ENCODE assay signal across 1 cellular context in the genomic region with DNA sequence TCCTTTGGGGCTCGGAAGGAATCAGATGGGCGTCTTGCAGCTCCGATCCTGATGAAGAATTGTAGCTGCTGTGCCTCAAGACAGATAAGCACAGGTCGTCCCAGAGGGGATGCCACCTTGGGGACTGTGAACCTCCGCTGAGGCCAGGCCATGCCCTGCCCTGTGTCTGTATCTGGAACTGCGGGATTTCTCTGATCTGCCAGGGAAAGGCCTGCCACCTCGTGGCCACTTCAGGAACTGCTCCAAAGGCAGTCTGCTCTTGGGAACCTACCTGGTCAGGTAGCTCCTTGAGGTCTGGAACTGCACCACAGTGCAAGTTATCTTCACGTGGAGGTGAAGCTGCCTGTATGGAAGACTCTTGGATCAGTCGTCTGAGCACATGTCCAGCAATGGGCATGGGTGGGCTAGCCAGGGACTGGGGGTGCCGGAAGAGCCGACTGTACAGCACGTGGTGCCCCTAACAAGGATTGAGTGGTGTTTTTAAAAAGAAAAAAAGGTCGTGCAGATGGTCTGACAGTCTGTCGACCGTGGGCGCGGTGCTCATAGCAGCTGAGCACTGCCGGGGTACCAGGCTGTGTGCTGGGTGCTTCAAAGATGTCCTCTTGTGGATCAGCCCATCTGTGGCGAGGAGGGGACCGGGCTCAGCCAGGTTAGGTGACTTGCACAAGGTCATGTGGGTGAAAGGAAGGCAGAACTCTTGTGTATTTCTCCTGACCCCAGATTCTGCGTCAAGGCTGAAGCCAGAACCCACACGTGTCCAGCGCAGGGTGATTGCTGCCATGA.
TF ChIP-seq lines count a peak whose summit lies in the region.

No MANE protein-coding gene starts in this region.

TF ChIP-seq in HepG2, 621 proteins besides CTCF, POLR2A, EP300 and RAD21 (continued from another document and continues in another):
- TF ChIP-seq ATF2 (CRISPR knock-in tag; IDR thresholded peaks at IDR 0.05) (0 out of 2 replicates have a peak, but pooled peaks have one; percentile 39), MIER3 (CRISPR knock-in tag; IDR thresholded peaks at IDR 0.05; ENCODE audit: borderline replicate concordance) (0 out of 2 replicates have a peak, but pooled peaks have one; percentile 42), SRF (IDR thresholded peaks at IDR 0.05; ENCODE audit: low read depth, low read length) (no peak), SP4 (CRISPR knock-in tag; IDR thresholded peaks at IDR 0.05) (no peak), DMAP1 (CRISPR knock-in tag; IDR thresholded peaks at IDR 0.05) (no peak), ZSCAN21 (CRISPR knock-in tag; IDR thresholded peaks at IDR 0.05; ENCODE audit: borderline replicate concordance) (0 out of 2 replicates have a peak, but pooled peaks have one; percentile 26), ZNF260 (CRISPR knock-in tag; IDR thresholded peaks at IDR 0.05; ENCODE audit: borderline replicate concordance, low read depth) (no peak), ZNF674 (CRISPR knock-in tag; IDR thresholded peaks at IDR 0.05; ENCODE audit: low read depth) (no peak), TEF (CRISPR knock-in tag; IDR thresholded peaks at IDR 0.05) (no peak), SPEN (CRISPR knock-in tag; IDR thresholded peaks at IDR 0.05; ENCODE audit: low read depth) (no peak), ZBTB1 (CRISPR knock-in tag; IDR thresholded peaks at IDR 0.05; ENCODE audit: borderline replicate concordance) (no peak), ZEB1 (IDR thresholded peaks at IDR 0.05; ENCODE audit: insufficient replicate concordance, low read depth) (peak; percentile 88), NR2F6 (IDR thresholded peaks at IDR 0.05) (no peak), NR2F6 (CRISPR knock-in tag; IDR thresholded peaks at IDR 0.05) (peak; percentile 19; the same call in 1 of the 2 replicates), REL (CRISPR knock-in tag; conservative IDR thresholded peaks at IDR 0.05) (no peak), HOXA5 (CRISPR knock-in tag; IDR thresholded peaks at IDR 0.05) (no peak; the same call in 1 of the 2 replicates), ZNF615 (CRISPR knock-in tag; IDR thresholded peaks at IDR 0.05; ENCODE audit: borderline replicate concordance) (no peak), PPARG (CRISPR knock-in tag; conservative IDR thresholded peaks at IDR 0.05) (no peak; the same call in 1 of the 2 replicates), MEIS2 (CRISPR knock-in tag; IDR thresholded peaks at IDR 0.05) (no peak), ZNF737 (CRISPR knock-in tag; IDR thresholded peaks at IDR 0.05; ENCODE audit: borderline replicate concordance) (no peak), HNRNPH1 (optimal IDR thresholded peaks at IDR 0.05; ENCODE audit: low read depth, low read length) (no peak), POLR2AphosphoS5 (IDR thresholded peaks at IDR 0.05; ENCODE audit: low read depth, low read length) (no peak), CAMTA2 (CRISPR knock-in tag; IDR thresholded peaks at IDR 0.05; ENCODE audit: borderline replicate concordance) (no peak), FOXK1 (CRISPR knock-in tag; IDR thresholded peaks at IDR 0.05; ENCODE audit: borderline replicate concordance, low read depth) (no peak; the same call in 1 of the 2 replicates), THAP11 (CRISPR knock-in tag; IDR thresholded peaks at IDR 0.05) (peak; percentile 85), PHB2 (IDR thresholded peaks at IDR 0.05; ENCODE audit: partially characterized antibody) (no peak), JUNB (CRISPR knock-in tag; IDR thresholded peaks at IDR 0.05; ENCODE audit: borderline replicate concordance) (no peak), ZNF772 (CRISPR knock-in tag; IDR thresholded peaks at IDR 0.05) (no peak), SMAD3 (CRISPR knock-in tag; IDR thresholded peaks at IDR 0.05) (peak; percentile 60; the same call in 1 of the 2 replicates), ZNF318 (CRISPR knock-in tag; IDR thresholded peaks at IDR 0.05) (no peak), XRCC5 (optimal IDR thresholded peaks at IDR 0.05; ENCODE audit: low read length) (peak; percentile 62), HES4 (CRISPR knock-in tag; IDR thresholded peaks at IDR 0.05; ENCODE audit: borderline replicate concordance) (no peak), ZNF549 (CRISPR knock-in tag; IDR thresholded peaks at IDR 0.05) (no peak), PHF8 (CRISPR knock-in tag; IDR thresholded peaks at IDR 0.05) (peak; percentile 42; the same call in 1 of the 2 replicates), ZNF451 (CRISPR knock-in tag; IDR thresholded peaks at IDR 0.05) (no peak), KAT8 (CRISPR knock-in tag; IDR thresholded peaks at IDR 0.05) (0 out of 2 replicates have a peak, but pooled peaks have one; percentile 19), ATF1 (CRISPR knock-in tag; IDR thresholded peaks at IDR 0.05) (no peak), ZNF777 (CRISPR knock-in tag; IDR thresholded peaks at IDR 0.05) (no peak), CENPX (CRISPR knock-in tag; IDR thresholded peaks at IDR 0.05) (no peak)
- TF ChIP-seq, protein P1, sequence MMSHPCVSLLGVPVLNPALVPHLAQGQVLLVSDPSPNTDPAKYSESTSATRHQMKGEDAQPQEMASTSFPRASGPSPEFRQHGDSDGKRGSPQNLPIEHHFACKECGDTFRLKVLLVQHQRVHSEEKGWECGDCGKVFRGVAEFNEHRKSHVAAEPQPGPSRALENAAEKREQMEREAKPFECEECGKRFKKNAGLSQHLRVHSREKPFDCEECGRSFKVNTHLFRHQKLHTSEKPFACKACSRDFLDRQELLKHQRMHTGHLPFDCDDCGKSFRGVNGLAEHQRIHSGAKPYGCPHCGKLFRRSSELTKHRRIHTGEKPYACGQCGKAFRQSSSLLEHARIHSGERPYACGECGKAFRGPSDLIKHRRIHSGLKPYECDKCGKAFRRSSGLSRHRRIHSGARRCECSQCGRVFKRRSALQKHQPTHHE (CRISPR knock-in tag; IDR thresholded peaks at IDR 0.05; ENCODE audit: borderline replicate concordance) = no peak
- TF ChIP-seq, protein P2, sequence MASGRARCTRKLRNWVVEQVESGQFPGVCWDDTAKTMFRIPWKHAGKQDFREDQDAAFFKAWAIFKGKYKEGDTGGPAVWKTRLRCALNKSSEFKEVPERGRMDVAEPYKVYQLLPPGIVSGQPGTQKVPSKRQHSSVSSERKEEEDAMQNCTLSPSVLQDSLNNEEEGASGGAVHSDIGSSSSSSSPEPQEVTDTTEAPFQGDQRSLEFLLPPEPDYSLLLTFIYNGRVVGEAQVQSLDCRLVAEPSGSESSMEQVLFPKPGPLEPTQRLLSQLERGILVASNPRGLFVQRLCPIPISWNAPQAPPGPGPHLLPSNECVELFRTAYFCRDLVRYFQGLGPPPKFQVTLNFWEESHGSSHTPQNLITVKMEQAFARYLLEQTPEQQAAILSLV (CRISPR knock-in tag; IDR thresholded peaks at IDR 0.05; ENCODE audit: borderline replicate concordance) = no peak
- TF ChIP-seq, protein P3, sequence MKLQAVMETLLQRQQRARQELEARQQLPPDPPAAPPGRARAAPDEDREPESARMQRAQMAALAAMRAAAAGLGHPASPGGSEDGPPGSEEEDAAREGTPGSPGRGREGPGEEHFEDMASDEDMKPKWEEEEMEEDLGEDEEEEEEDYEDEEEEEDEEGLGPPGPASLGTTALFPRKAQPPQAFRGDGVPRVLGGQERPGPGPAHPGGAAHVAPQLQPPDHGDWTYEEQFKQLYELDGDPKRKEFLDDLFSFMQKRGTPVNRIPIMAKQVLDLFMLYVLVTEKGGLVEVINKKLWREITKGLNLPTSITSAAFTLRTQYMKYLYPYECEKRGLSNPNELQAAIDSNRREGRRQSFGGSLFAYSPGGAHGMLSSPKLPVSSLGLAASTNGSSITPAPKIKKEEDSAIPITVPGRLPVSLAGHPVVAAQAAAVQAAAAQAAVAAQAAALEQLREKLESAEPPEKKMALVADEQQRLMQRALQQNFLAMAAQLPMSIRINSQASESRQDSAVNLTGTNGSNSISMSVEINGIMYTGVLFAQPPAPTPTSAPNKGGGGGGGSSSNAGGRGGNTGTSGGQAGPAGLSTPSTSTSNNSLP (IDR thresholded peaks at IDR 0.05; ENCODE audit: low read depth, low read length) = no peak
- TF ChIP-seq, protein P4, sequence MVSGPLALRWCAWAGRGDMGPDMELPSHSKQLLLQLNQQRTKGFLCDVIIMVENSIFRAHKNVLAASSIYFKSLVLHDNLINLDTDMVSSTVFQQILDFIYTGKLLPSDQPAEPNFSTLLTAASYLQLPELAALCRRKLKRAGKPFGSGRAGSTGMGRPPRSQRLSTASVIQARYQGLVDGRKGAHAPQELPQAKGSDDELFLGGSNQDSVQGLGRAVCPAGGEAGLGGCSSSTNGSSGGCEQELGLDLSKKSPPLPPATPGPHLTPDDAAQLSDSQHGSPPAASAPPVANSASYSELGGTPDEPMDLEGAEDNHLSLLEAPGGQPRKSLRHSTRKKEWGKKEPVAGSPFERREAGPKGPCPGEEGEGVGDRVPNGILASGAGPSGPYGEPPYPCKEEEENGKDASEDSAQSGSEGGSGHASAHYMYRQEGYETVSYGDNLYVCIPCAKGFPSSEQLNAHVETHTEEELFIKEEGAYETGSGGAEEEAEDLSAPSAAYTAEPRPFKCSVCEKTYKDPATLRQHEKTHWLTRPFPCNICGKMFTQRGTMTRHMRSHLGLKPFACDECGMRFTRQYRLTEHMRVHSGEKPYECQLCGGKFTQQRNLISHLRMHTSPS (CRISPR knock-in tag; IDR thresholded peaks at IDR 0.05; ENCODE audit: low read depth) = peak; percentile 55; the same call in 1 of the 2 replicates
- TF ChIP-seq, protein P5, sequence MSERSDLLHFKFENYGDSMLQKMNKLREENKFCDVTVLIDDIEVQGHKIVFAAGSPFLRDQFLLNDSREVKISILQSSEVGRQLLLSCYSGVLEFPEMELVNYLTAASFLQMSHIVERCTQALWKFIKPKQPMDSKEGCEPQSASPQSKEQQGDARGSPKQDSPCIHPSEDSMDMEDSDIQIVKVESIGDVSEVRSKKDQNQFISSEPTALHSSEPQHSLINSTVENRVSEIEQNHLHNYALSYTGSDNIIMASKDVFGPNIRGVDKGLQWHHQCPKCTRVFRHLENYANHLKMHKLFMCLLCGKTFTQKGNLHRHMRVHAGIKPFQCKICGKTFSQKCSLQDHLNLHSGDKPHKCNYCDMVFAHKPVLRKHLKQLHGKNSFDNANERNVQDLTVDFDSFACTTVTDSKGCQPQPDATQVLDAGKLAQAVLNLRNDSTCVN (CRISPR knock-in tag; IDR thresholded peaks at IDR 0.05; ENCODE audit: borderline replicate concordance) = no peak
